ENCODE assay signal across 15 cellular contexts in genomic region chr12:1741154-1741949, GRCh38. TPM values are rescaled to one million over a fixed set of nuclear protein-coding genes. Genes with fewer than 3 reads are reported as not detected.
A peak's percentile ranks its signal among the peaks of the same experiment; 100 is the strongest.
DNase-seq lines count a peak whose midpoint lies in the region; ATAC-seq, FAIRE-seq and TF ChIP-seq lines count a peak whose summit lies in the region.
"Had no signal": no experiment of that assay in that cellular context is flagged by ENCODE, and none has a peak within 500 bp of the region (broad histone marks: within the 10 kb centered on the region; RNA-seq: fewer than 3 reads in every experiment).

No MANE protein-coding gene starts in this region.

- POLR2A ChIA-PET in CD4-positive, alpha-beta memory T cell (lab: Charles Lee; ENCODE audit: partially characterized antibody), result no interaction called here
- POLR2A ChIA-PET in K562 (lab: Yijun Ruan, JAX), result no interaction called here

- in situ Hi-C loops in K562 (cut with MboI), result no loop called here

- peak overlapping the region in 6 of 7 donors; percentile 6 to 71 (median 40) for H3K27ac Mint-ChIP-seq in CD4-positive, alpha-beta memory T cell
- H3K27ac Mint-ChIP-seq in nephron progenitor cell, result peak overlapping the region; percentile 96
- H3K27ac Mint-ChIP-seq in neural progenitor cell, result no peak overlapping the region

- no peaks in the 10 kb centered on the region for H3K27me3 Mint-ChIP-seq in CD4-positive, alpha-beta memory T cell
- H3K27me3 Mint-ChIP-seq in nephron progenitor cell (ENCODE audit: low read depth, poor library complexity), result peaks cover 2% of the 10 kb centered on the region
- H3K27me3 Mint-ChIP-seq in neural progenitor cell (ENCODE audit: insufficient read depth, low read depth), result no peaks in the 10 kb centered on the region
- H3K27me3 Mint-ChIP-seq: activated naive CD8-positive, alpha-beta T cell; stimulated activated naive CD8-positive, alpha-beta T cell treated with anti-CD3 and anti-CD28 coated beads, Interleukin-15, Interleukin-2, amounts not matched to agents 100 ng/mL and 50 ng/mL, for 24 hours had no signal

- no peak for TF ChIP-seq EP300 in Ishikawa (IDR thresholded peaks at IDR 0.05; ENCODE audit: borderline replicate concordance)
- no peak for TF ChIP-seq EP300 in K562 (IDR thresholded peaks at IDR 0.05; ENCODE audit: low read length)

- H3K36me3 ChIP-seq in CD4-positive, alpha-beta memory T cell (ENCODE audit: insufficient read depth, low read length), result no peaks in the 10 kb centered on the region
- peaks cover 4% of the 10 kb centered on the region; the same call in 1 of the 3 replicates for H3K36me3 ChIP-seq in K562 (ENCODE audit: control insufficient read depth, insufficient read depth, low read length)
- no peaks in the 10 kb centered on the region for H3K36me3 ChIP-seq in neural progenitor cell
- no peaks in the 10 kb centered on the region for H3K36me3 ChIP-seq in left lung

- no peak for ATAC-seq in K562
- ATAC-seq in left lung, result no peak
- ATAC-seq: Panc1 had no signal

- no peaks in the 10 kb centered on the region for H3K9me1 ChIP-seq in K562 (ENCODE audit: control insufficient read depth, insufficient read depth, low read length)

- no peak overlapping the region for H3K27ac ChIP-seq in CD4-positive, alpha-beta memory T cell (ENCODE audit: low read depth, low read length)
- H3K27ac ChIP-seq in K562 (ENCODE audit: extremely low read depth, low read depth, low read length), result no peak overlapping the region
- no peak overlapping the region for H3K27ac ChIP-seq in neural progenitor cell
- peak overlapping the region in 1 of 2 donors; percentile 13 for H3K27ac ChIP-seq in left lung
- H3K27ac ChIP-seq: C4-2B had no signal

- TF ChIP-seq RAD21 in Ishikawa (IDR thresholded peaks at IDR 0.05; ENCODE audit: low read depth) (no peak), K562 (CRISPR knock-in tag; conservative IDR thresholded peaks at IDR 0.05 in 1 of 2, IDR thresholded peaks at IDR 0.05 in 1 of 2) (no peak)

- no peak overlapping the region for H3K4me2 ChIP-seq in K562 (ENCODE audit: insufficient read depth, low read length)
- H3K4me2 ChIP-seq in neural progenitor cell, result no peak overlapping the region

- 0 out of 2 replicates have a peak, but pooled peaks cover 5% of the 10 kb centered on the region for H4K20me1 ChIP-seq in K562 (replicated peaks; ENCODE audit: control insufficient read depth, insufficient read depth, low read length)
- peaks cover 35% of the 10 kb centered on the region for H4K20me1 ChIP-seq in neural progenitor cell (ENCODE audit: low read depth)

- no peak overlapping the region for H3K4me3 ChIP-seq in CD4-positive, alpha-beta memory T cell (ENCODE audit: low read length in 2 of 2)
- no peak overlapping the region for H3K4me3 ChIP-seq in K562
- no peak overlapping the region for H3K4me3 ChIP-seq in neural progenitor cell
- H3K4me3 ChIP-seq in left lung, result no peak overlapping the region

- H3K79me2 ChIP-seq in K562 (ENCODE audit: control insufficient read depth, insufficient read depth, low read length), result peaks cover 91% of the 10 kb centered on the region
- peaks cover 97% of the 10 kb centered on the region for H3K79me2 ChIP-seq in neural progenitor cell (ENCODE audit: low read depth)

- CTCF ChIA-PET in CD4-positive, alpha-beta memory T cell (lab: Charles Lee; ENCODE audit: partially characterized antibody), result no interaction called here
- CTCF ChIA-PET in K562 (lab: Yijun Ruan, JAX; ENCODE audit: low intra/inter-chr PET ratio), result no interaction called here

- no peak overlapping the region for H2AFZ ChIP-seq in K562 (ENCODE audit: low read depth, low read length)
- H2AFZ ChIP-seq in neural progenitor cell (replicated peaks), result no peak overlapping the region

- TF ChIP-seq CTCF in K562 (IDR thresholded peaks at IDR 0.05 in 2 of 3, conservative IDR thresholded peaks at IDR 0.05 in 1 of 3; ENCODE audit: insufficient read depth in 2 of 3, low read depth in 1 of 3, low read length in 3 of 3), result no peak
- no peak for TF ChIP-seq CTCF in nephron progenitor cell (IDR thresholded peaks at IDR 0.05)
- TF ChIP-seq CTCF in neural progenitor cell (IDR thresholded peaks at IDR 0.05), result no peak
- no peak for TF ChIP-seq CTCF in left lung (IDR thresholded peaks at IDR 0.05)

- peaks cover 0 to 6% (median 2%) of the 10 kb centered on the region in 8 donors for H3K9me3 Mint-ChIP-seq in CD4-positive, alpha-beta memory T cell
- H3K9me3 Mint-ChIP-seq in nephron progenitor cell (peaks cover 34% of the 10 kb centered on the region), neural progenitor cell (peaks cover 14% of the 10 kb centered on the region)

- H3F3A ChIP-seq in neural progenitor cell (ENCODE audit: low read depth), result no peaks in the 10 kb centered on the region

- H3K4me1 Mint-ChIP-seq in CD4-positive, alpha-beta memory T cell, result peaks cover 22 to 46% (median 32%) of the 10 kb centered on the region in 4 donors
- H3K4me1 Mint-ChIP-seq in nephron progenitor cell (peaks cover 63% of the 10 kb centered on the region), neural progenitor cell (peaks cover 10% of the 10 kb centered on the region)

- intact Hi-C loops in CD4-positive, alpha-beta memory T cell (cut with micrococcal nuclease), result no loop called here
- intact Hi-C loops in K562 (cut with micrococcal nuclease), result no loop called here
- intact Hi-C loops in left lung (cut with DNase I), result no loop called here

- peaks cover 29% of the 10 kb centered on the region for H3K4me1 ChIP-seq in CD4-positive, alpha-beta memory T cell (ENCODE audit: insufficient read depth, low read length)
- H3K4me1 ChIP-seq in K562 (replicated peaks in 1 of 2; ENCODE audit: control insufficient read depth in 2 of 2, insufficient read depth in 2 of 2, low read length in 2 of 2) (peaks cover 0 to 20% of the 10 kb centered on the region in 2 experiments), neural progenitor cell (peaks cover 6% of the 10 kb centered on the region), left lung (peaks cover 3 to 46% of the 10 kb centered on the region in 2 donors)

- WGBS in K562 (ENCODE audit: insufficient coverage, low coverage, missing lambda C conversion rate), result 0% methylated on average over 1 of the region's 1 CpG

- peak overlapping the region in 1 of 8 donors; percentile 12 for H3K4me3 Mint-ChIP-seq in CD4-positive, alpha-beta memory T cell
- H3K4me3 Mint-ChIP-seq in nephron progenitor cell (peak overlapping the region; percentile 29), neural progenitor cell (no peak overlapping the region)
- H3K4me3 Mint-ChIP-seq: activated naive CD8-positive, alpha-beta T cell; stimulated activated naive CD8-positive, alpha-beta T cell treated with anti-CD3 and anti-CD28 coated beads, Interleukin-15, Interleukin-2, amounts not matched to agents 100 ng/mL and 50 ng/mL, for 24 hours had no signal

- no peak for FAIRE-seq in K562 (lab: Jason Lieb, UNC)
- FAIRE-seq: H1 had no signal

- no peaks in the 10 kb centered on the region for H3K27me3 ChIP-seq in CD4-positive, alpha-beta memory T cell (ENCODE audit: insufficient read depth, low read length)
- H3K27me3 ChIP-seq in K562 (ENCODE audit: control insufficient read depth in 2 of 2, insufficient read depth in 2 of 2, low read length in 2 of 2) (no peaks in the 10 kb centered on the region), neural progenitor cell (no peaks in the 10 kb centered on the region), left lung (no peaks in the 10 kb centered on the region)

- TF ChIP-seq POLR2A in K562 (conservative IDR thresholded peaks at IDR 0.05), result no peak

- DNase-seq in CD4-positive, alpha-beta memory T cell, result no peak
- DNase-seq in K562 (ENCODE audit: extremely low read depth in 1 of 4, low spot score in 3 of 4) (no peak), nephron progenitor cell (no peak), SHP77 (lab: John Stamatoyannopoulos, UW) (no peak), neural progenitor cell (ENCODE audit: low spot score) (no peak), NOMO-1 treated with DMSO at 0.1 percent for 48 hours (lab: John Stamatoyannopoulos, UW; ENCODE audit: unreplicated experiment) (no peak), left lung (no peak)
- DNase-seq: NCI-H1930; stimulated activated CD4-positive, alpha-beta T cell treated with anti-CD3 and anti-CD28 coated beads, Interleukin-1b, Interleukin-23, amount 100 ng/mL, for 48 hours had no signal

- H3K9me3 ChIP-seq in CD4-positive, alpha-beta memory T cell (ENCODE audit: control insufficient read depth in 1 of 2, low read length in 2 of 2), result no peaks in the 10 kb centered on the region
- H3K9me3 ChIP-seq in K562 (replicated peaks; ENCODE audit: control insufficient read depth, insufficient read depth, low read depth, low read length) (peaks cover 2% of the 10 kb centered on the region; the same call in 1 of the 2 replicates), neural progenitor cell (ENCODE audit: low read depth) (no peaks in the 10 kb centered on the region), left lung (no peaks in the 10 kb centered on the region)

- peaks cover 14 to 15% of the 10 kb centered on the region in 2 donors for H3K36me3 Mint-ChIP-seq in CD4-positive, alpha-beta memory T cell
- H3K36me3 Mint-ChIP-seq in nephron progenitor cell (ENCODE audit: low read depth) (peaks cover 48% of the 10 kb centered on the region), neural progenitor cell (peaks cover 15% of the 10 kb centered on the region)

- no peak overlapping the region for H3K9ac ChIP-seq in K562 (ENCODE audit: insufficient read depth in 1 of 2, low read depth in 2 of 2, low read length in 2 of 2)
- no peak overlapping the region for H3K9ac ChIP-seq in neural progenitor cell

- BruUV-seq in K562 (replicated peaks; lab: Mats Ljungman, UMichigan), result no TSS peak

RNA-seq across cellular contexts. Expression of gene ADIPOR2, which starts 50.5 kb away (rescaled TPM):
- 10 to 100 TPM; 35.7 to 36.2 TPM for total RNA-seq in CD4-positive, alpha-beta memory T cell
- 1 to 10 TPM; 1.8 to 3.5 TPM for polyA plus RNA-seq in CD4-positive, alpha-beta memory T cell
- 43.4 and 113 TPM in 2 replicates for total RNA-seq in K562 (2011; cell fraction: chromatin; rRNA removed; ENCODE audit: low replicate concordance)
- 28.3 and 33.6 TPM in 2 replicates for total RNA-seq in K562 (2011; cell fraction: nucleolus; rRNA removed)
- total RNA-seq in K562 (2011; cell fraction: nucleoplasm; rRNA removed), result 69.6 and 116 TPM in 2 replicates
- total RNA-seq in K562 (2014; rRNA removed) (22.8 and 23.2 TPM in 2 replicates), K562 (2014; rRNA removed; fragmentation: Illumina TruSeq; extraction: Trizol) (58.8 and 62.4 TPM in 2 replicates), K562 (2015; rRNA removed; fragmentation: Illumina TruSeq; extraction: Trizol) (42.0 and 46.0 TPM in 2 replicates), K562 (2021) (50.9 and 59.1 TPM in 2 replicates), neural progenitor cell (ENCODE audit: low replicate concordance) (29.6 and 33.6 TPM in 2 replicates), left lung (10 to 100 TPM; 52.9 to 66.8 TPM)
- polyA plus RNA-seq in K562 (2011; rRNA removed) (39.2 and 63.5 TPM in 2 replicates), K562 (2014; fragmentation: Illumina TruSeq; extraction: Trizol) (51.3 and 56.8 TPM in 2 replicates), K562 (2014; fragmentation: Nextera tagmentation; extraction: Ambion mirVana) (10 to 100 TPM; 10.9 to 15.6 TPM), K562 (2014; rRNA removed) (39.4 and 40.2 TPM in 2 replicates)
- 25.2 and 37.9 TPM in 2 replicates for polyA plus RNA-seq in K562 (2011; cell fraction: cytosol; rRNA removed)
- 26.1 and 34.1 TPM in 2 replicates for polyA plus RNA-seq in K562 (2011; cell fraction: nucleus; rRNA removed)
- polyA plus RNA-seq in K562 (2012), result 38.7 and 40.1 TPM in 2 replicates
- polyA minus RNA-seq in K562 (2011; rRNA and poly(A)+ RNA removed), result 51.2 and 62.6 TPM in 2 replicates
- polyA minus RNA-seq in K562 (2011; cell fraction: cytosol; rRNA and poly(A)+ RNA removed), result 21.6 and 24.5 TPM in 2 replicates
- polyA minus RNA-seq in K562 (2011; cell fraction: nucleus; rRNA and poly(A)+ RNA removed), result 16.8 and 23.4 TPM in 2 replicates
